In the genomic region with DNA sequence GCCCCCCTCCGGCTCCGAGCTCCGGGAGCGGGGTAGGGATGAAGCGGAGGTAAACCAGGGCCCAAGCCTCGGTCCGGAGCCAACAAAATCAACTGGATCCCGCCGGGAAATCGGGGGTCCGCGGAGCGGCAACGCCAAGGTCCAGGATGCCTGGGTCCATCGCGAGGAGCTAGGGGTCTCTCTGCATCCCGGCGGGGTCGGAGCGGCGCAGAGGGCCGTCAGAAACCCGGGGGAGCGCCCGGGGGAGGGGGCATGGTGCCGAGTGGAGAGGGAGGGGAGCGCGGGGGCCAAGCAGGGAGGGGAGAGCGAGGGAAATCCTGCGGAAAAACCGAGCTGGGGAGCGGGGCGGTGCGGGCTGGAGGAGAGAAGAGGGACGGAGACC, we compare ENCODE assay signal across 1 cellular context.
TF ChIP-seq lines count a peak whose summit lies in the region.

No MANE protein-coding gene starts in this region.

TF ChIP-seq in GM23338, 12 proteins besides CTCF, POLR2A, EP300 and RAD21 (continued from another document):
- TF ChIP-seq, protein P1, sequence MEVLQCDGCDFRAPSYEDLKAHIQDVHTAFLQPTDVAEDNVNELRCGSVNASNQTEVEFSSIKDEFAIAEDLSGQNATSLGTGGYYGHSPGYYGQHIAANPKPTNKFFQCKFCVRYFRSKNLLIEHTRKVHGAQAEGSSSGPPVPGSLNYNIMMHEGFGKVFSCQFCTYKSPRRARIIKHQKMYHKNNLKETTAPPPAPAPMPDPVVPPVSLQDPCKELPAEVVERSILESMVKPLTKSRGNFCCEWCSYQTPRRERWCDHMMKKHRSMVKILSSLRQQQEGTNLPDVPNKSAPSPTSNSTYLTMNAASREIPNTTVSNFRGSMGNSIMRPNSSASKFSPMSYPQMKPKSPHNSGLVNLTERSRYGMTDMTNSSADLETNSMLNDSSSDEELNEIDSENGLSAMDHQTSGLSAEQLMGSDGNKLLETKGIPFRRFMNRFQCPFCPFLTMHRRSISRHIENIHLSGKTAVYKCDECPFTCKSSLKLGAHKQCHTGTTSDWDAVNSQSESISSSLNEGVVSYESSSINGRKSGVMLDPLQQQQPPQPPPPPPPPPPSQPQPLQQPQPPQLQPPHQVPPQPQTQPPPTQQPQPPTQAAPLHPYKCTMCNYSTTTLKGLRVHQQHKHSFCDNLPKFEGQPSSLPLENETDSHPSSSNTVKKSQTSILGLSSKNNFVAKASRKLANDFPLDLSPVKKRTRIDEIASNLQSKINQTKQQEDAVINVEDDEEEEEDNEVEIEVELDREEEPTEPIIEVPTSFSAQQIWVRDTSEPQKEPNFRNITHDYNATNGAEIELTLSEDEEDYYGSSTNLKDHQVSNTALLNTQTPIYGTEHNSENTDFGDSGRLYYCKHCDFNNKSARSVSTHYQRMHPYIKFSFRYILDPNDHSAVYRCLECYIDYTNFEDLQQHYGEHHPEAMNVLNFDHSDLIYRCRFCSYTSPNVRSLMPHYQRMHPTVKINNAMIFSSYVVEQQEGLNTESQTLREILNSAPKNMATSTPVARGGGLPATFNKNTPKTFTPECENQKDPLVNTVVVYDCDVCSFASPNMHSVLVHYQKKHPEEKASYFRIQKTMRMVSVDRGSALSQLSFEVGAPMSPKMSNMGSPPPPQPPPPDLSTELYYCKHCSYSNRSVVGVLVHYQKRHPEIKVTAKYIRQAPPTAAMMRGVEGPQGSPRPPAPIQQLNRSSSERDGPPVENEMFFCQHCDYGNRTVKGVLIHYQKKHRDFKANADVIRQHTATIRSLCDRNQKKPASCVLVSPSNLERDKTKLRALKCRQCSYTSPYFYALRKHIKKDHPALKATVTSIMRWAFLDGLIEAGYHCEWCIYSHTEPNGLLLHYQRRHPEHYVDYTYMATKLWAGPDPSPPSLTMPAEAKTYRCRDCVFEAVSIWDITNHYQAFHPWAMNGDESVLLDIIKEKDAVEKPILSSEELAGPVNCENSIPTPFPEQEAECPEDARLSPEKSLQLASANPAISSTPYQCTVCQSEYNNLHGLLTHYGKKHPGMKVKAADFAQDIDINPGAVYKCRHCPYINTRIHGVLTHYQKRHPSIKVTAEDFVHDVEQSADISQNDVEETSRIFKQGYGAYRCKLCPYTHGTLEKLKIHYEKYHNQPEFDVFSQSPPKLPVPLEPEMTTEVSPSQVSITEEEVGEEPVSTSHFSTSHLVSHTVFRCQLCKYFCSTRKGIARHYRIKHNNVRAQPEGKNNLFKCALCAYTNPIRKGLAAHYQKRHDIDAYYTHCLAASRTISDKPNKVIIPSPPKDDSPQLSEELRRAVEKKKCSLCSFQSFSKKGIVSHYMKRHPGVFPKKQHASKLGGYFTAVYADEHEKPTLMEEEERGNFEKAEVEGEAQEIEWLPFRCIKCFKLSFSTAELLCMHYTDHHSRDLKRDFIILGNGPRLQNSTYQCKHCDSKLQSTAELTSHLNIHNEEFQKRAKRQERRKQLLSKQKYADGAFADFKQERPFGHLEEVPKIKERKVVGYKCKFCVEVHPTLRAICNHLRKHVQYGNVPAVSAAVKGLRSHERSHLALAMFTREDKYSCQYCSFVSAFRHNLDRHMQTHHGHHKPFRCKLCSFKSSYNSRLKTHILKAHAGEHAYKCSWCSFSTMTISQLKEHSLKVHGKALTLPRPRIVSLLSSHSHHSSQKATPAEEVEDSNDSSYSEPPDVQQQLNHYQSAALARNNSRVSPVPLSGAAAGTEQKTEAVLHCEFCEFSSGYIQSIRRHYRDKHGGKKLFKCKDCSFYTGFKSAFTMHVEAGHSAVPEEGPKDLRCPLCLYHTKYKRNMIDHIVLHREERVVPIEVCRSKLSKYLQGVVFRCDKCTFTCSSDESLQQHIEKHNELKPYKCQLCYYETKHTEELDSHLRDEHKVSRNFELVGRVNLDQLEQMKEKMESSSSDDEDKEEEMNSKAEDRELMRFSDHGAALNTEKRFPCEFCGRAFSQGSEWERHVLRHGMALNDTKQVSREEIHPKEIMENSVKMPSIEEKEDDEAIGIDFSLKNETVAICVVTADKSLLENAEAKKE (CRISPR knock-in tag; IDR thresholded peaks at IDR 0.05): no peak
- TF ChIP-seq STAT1 (IDR thresholded peaks at IDR 0.05; ENCODE audit: unreplicated experiment): no peak
TF ChIP-seq in GM23338: peak in this region for 2.
